ENCODE assay signal across 8 cellular contexts in genomic region chr2:69012310-69013122, GRCh38. TPM values are rescaled to one million over a fixed set of nuclear protein-coding genes. Genes with fewer than 3 reads are reported as not detected.
DNase-seq lines count a peak whose midpoint lies in the region; ATAC-seq and TF ChIP-seq lines count a peak whose summit lies in the region.

No MANE protein-coding gene starts in this region.

- CTCF ChIA-PET in Caco-2 (lab: Charles Lee): interaction anchor here (0.6 kb wide), 1 partner anchor 77 kb away, joined by 7 read pairs; no protein-coding TSS in a partner anchor

- peak; percentile 70 for ATAC-seq in HG02610 (IDR thresholded peaks at IDR 0.05; ENCODE audit: unreplicated experiment)

- H3K36me3 ChIP-seq in Caco-2 (ENCODE audit: control insufficient read depth, insufficient read depth, low read length) (no peaks in the 10 kb centered on the region), neuron (ENCODE audit: insufficient read depth, low read length) (no peaks in the 10 kb centered on the region)

- peaks cover 7% of the 10 kb centered on the region for H3K4me1 Mint-ChIP-seq in Caco-2 (ENCODE audit: low read depth, unreplicated experiment)

- H3K36me3 Mint-ChIP-seq in Caco-2 (ENCODE audit: insufficient read depth, unreplicated experiment): no peaks in the 10 kb centered on the region

- H2AFZ ChIP-seq in neuron (ENCODE audit: low read depth, low read length): peak overlapping the region; percentile 92

- POLR2A ChIA-PET in Caco-2 (lab: Charles Lee): no interaction called here

- H3K4me3 ChIP-seq in Caco-2 (ENCODE audit: low read depth, low read length): no peak overlapping the region
- peak overlapping the region; percentile 72 for H3K4me3 ChIP-seq in neuron (ENCODE audit: low read length)

- intact Hi-C loops in Caco-2 (cut with micrococcal nuclease; ENCODE audit: unreplicated experiment): no loop called here

- peak overlapping the region; percentile 71 for H3K4me3 Mint-ChIP-seq in Caco-2 (ENCODE audit: unreplicated experiment)

- H3K4me1 ChIP-seq in Caco-2: 0 out of 2 replicates have a peak, but pooled peaks cover 3% of the 10 kb centered on the region
- H3K4me1 ChIP-seq in neuron (ENCODE audit: insufficient read depth, low read length): peaks cover 18% of the 10 kb centered on the region

- no TSS peak for BruUV-seq in Caco-2 (replicated peaks; lab: Mats Ljungman, UMichigan)

- H3K27ac Mint-ChIP-seq in Caco-2 (ENCODE audit: unreplicated experiment): no peak overlapping the region

- DNase-seq in Caco-2: peak in 1 of 2 experiments; percentile 48
- DNase-seq in OCI-M1 (lab: John Stamatoyannopoulos, UW): peak; percentile 26
- peak; percentile 8 for DNase-seq in activated effector memory CD4-positive, alpha-beta T cell treated with Interleukin-2 at 50 U/mL for 16 hours
- peak; percentile 58 for DNase-seq in germinal center (ENCODE audit: low spot score)
- DNase-seq in ureter (ENCODE audit: low spot score): peak; percentile 76
- DNase-seq in GM19240 (ENCODE audit: insufficient read length, low spot score): no peak

- peak; percentile 58 to 84 for TF ChIP-seq CTCF in Caco-2 (IDR thresholded peaks at IDR 0.05; ENCODE audit: insufficient read depth in 1 of 2, low read depth in 1 of 2, low read length in 1 of 2, severe bottlenecking in 1 of 2, unreplicated experiment in 1 of 2)

- H3K27me3 ChIP-seq in Caco-2 (replicated peaks; ENCODE audit: control insufficient read depth, insufficient read depth, low read length) (peaks cover 3% of the 10 kb centered on the region), neuron (ENCODE audit: insufficient read depth, low read length) (no peaks in the 10 kb centered on the region)

- no peaks in the 10 kb centered on the region for H3K9me3 Mint-ChIP-seq in Caco-2 (ENCODE audit: unreplicated experiment)

- no peaks in the 10 kb centered on the region for H3K9me3 ChIP-seq in Caco-2
- H3K9me3 ChIP-seq in neuron (ENCODE audit: low read length): no peaks in the 10 kb centered on the region

- H3K27me3 Mint-ChIP-seq in Caco-2 (ENCODE audit: insufficient read depth, unreplicated experiment): peaks cover 33% of the 10 kb centered on the region

RNA-seq across cellular contexts. Expression of gene ANTXR1, which starts 0.5 kb away (rescaled TPM):
- total RNA-seq in Caco-2 (2022): 0.27 and 0.35 TPM in 2 replicates
- 87.8 TPM for total RNA-seq in ureter

RNA-seq across cellular contexts. Expression of gene GKN1, which starts 38.1 kb away (rescaled TPM):
- total RNA-seq in Caco-2 (2022) (not detected in 2 replicates), ureter (not detected)

RNA-seq across cellular contexts. Expression of gene GKN2, which starts 59.8 kb away (rescaled TPM):
- total RNA-seq in Caco-2 (2022) (not detected in 2 replicates), ureter (not detected)

Comparison
In these comparisons a context has a peak if more than half of its experiments do, and no peak if none do; other contexts are left out.
1. RNA of gene ANTXR1, which starts 0.5 kb away (total RNA-seq): 87.8 TPM in ureter (single experiment); 0.27 to 0.35 TPM in Caco-2; every median in the first group is over 10 times any median in the second.